Comparison of ENCODE assay signal across 11 cellular contexts in the genomic region with DNA sequence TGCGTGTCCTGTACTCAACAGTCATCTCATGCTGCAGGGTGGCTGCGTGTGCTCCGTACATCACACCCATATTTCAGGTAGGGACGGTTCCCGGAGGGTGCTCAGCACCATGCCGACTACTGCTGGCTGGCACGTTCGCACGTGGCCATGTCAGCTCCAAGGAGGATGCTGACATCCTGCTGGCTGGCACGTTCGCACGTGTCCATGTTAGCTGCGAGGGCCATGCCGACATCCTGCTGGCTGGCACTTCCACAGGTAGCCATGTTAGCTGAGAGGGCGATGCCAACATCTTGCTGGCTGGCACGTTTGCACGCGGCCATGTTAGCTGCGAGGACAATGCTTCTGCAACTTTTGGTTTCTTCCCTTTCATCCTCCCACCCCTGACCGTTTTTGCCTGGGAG.
"Had no signal": no experiment of that assay in that cellular context is flagged by ENCODE, and none has a peak within 500 bp of the region (broad histone marks: within the 10 kb centered on the region; RNA-seq: fewer than 3 reads in every experiment).

No MANE protein-coding gene starts in this region.

- ATAC-seq: activated naive CD8-positive, alpha-beta T cell treated with anti-CD3 and anti-CD28 coated beads, Interleukin-2, amount 50 U/mL, for 24 hours; heart left ventricle; left lung; right lobe of liver; stimulated activated naive CD8-positive, alpha-beta T cell treated with anti-CD3 and anti-CD28 coated beads, Interleukin-15, Interleukin-2, amounts not matched to agents 100 U/mL and 50 U/mL, for 24 hours had no signal

- H3K27ac ChIP-seq: ascending aorta, heart left ventricle, left lung, right lobe of liver had no signal

- H3K4me3 ChIP-seq: ascending aorta, heart left ventricle, left lung, right lobe of liver had no signal

- H3K36me3 ChIP-seq: ascending aorta, heart left ventricle, left lung, right lobe of liver had no signal

- H3K9me3 ChIP-seq: ascending aorta, heart left ventricle, left lung, right lobe of liver had no signal

- DNase-seq: activated CD4-positive, CD25-positive, alpha-beta regulatory T cell; activated naive CD4-positive, alpha-beta T cell treated with Interleukin-2 at 50 U/mL for 16 hours; activated naive CD8-positive, alpha-beta T cell treated with anti-CD3 and anti-CD28 coated beads, Interleukin-2, amount 50 U/mL, for 24 hours; effector CD4-positive, alpha-beta T cell; foreskin melanocyte; left lung; right lobe of liver; stimulated activated CD4-positive, alpha-beta T cell treated with anti-CD3 and anti-CD28 coated beads, Interleukin-2, amount 100 ng/mL, for 48 hours; stimulated activated naive CD8-positive, alpha-beta T cell treated with anti-CD3 and anti-CD28 coated beads, Interleukin-15, Interleukin-2, amounts not matched to agents 100 U/mL and 50 U/mL, for 24 hours had no signal

- H3K4me1 ChIP-seq: ascending aorta, heart left ventricle, left lung, right lobe of liver had no signal

- H3K27me3 ChIP-seq: ascending aorta, heart left ventricle, left lung, right lobe of liver had no signal
